ENCODE assay signal across 8 cellular contexts in genomic region chr3:14143826-14144225, GRCh38. TPM values are rescaled to one million over a fixed set of nuclear protein-coding genes. Genes with fewer than 3 reads are reported as not detected.
DNase-seq lines count a peak whose midpoint lies in the region; ATAC-seq and TF ChIP-seq lines count a peak whose summit lies in the region.

No MANE protein-coding gene starts in this region.

- no peaks in the 10 kb centered on the region for H3K27me3 ChIP-seq in CD8-positive, alpha-beta memory T cell (ENCODE audit: insufficient read depth, low read length, poor library complexity, severe bottlenecking)
- no peaks in the 10 kb centered on the region for H3K27me3 ChIP-seq in lower lobe of right lung (ENCODE audit: low read depth)
- no peaks in the 10 kb centered on the region for H3K27me3 ChIP-seq in upper lobe of left lung

- TF ChIP-seq CTCF in chondrocyte (IDR thresholded peaks at IDR 0.05) (no peak), lower lobe of right lung (IDR thresholded peaks at IDR 0.05) (no peak), upper lobe of left lung (IDR thresholded peaks at IDR 0.05) (no peak)

- intact Hi-C loops in lower lobe of right lung (cut with DNase I) = no loop called here

- peak in 1 of 5 donors; percentile 41 for DNase-seq in CD8-positive, alpha-beta memory T cell
- DNase-seq in NCI-H2029 (lab: John Stamatoyannopoulos, UW) = peak; percentile 84
- DNase-seq in chondrocyte (ENCODE audit: low spot score) = no peak
- DNase-seq in lower lobe of right lung = no peak
- DNase-seq in upper lobe of left lung = peak in 1 of 2 donors; percentile 73

- H3K9me3 ChIP-seq in CD8-positive, alpha-beta memory T cell (ENCODE audit: low read length) = no peaks in the 10 kb centered on the region
- no peaks in the 10 kb centered on the region for H3K9me3 ChIP-seq in lower lobe of right lung
- H3K9me3 ChIP-seq in upper lobe of left lung = no peaks in the 10 kb centered on the region

- POLR2A ChIA-PET in CD8-positive, alpha-beta memory T cell (lab: Charles Lee) = interaction anchor here (1.3 to 2.6 kb wide), 5 partner anchors 19 to 508 kb away, joined by 3 to 22 read pairs (median 20); partner anchors contain the start of genes CCDC174, CHCHD4, LSM3 and TMEM43

- H3K4me3 ChIP-seq in CD8-positive, alpha-beta memory T cell (ENCODE audit: low read length) = peak overlapping the region; percentile 10
- H3K4me3 ChIP-seq in lower lobe of right lung (peak overlapping the region; percentile 28), upper lobe of left lung (peak overlapping the region in 1 of 4 donors; percentile 7)

- peak overlapping the region; percentile 94 for H3K27ac ChIP-seq in CD8-positive, alpha-beta memory T cell (ENCODE audit: low read depth, low read length)
- H3K27ac ChIP-seq in lower lobe of right lung (peak overlapping the region; percentile 95), upper lobe of left lung (peak overlapping the region; percentile 86 to 93 (median 88))

- peaks cover 55% of the 10 kb centered on the region for H3K4me1 ChIP-seq in CD8-positive, alpha-beta memory T cell (ENCODE audit: insufficient read depth, low read length)
- H3K4me1 ChIP-seq in lower lobe of right lung (peaks cover 58% of the 10 kb centered on the region), upper lobe of left lung (peaks cover 32 to 54% (median 42%) of the 10 kb centered on the region in 4 donors)

- TF ChIP-seq POLR2A in upper lobe of left lung (IDR thresholded peaks at IDR 0.05) = no peak

- H3K4me1 Mint-ChIP-seq in CD8-positive, alpha-beta memory T cell = peaks cover 56 to 66% (median 65%) of the 10 kb centered on the region in 3 donors
- peaks cover 65% of the 10 kb centered on the region for H3K4me1 Mint-ChIP-seq in chondrocyte (ENCODE audit: low read depth)

- TF ChIP-seq EP300 in upper lobe of left lung (IDR thresholded peaks at IDR 0.05) = peak in 2 of 4 donors; percentile 39 to 76

- peak overlapping the region; percentile 98 to 100 (median 100) for H3K27ac Mint-ChIP-seq in CD8-positive, alpha-beta memory T cell
- H3K27ac Mint-ChIP-seq in chondrocyte (ENCODE audit: unreplicated experiment) = peak overlapping the region; percentile 99

- H3K36me3 Mint-ChIP-seq in CD8-positive, alpha-beta memory T cell = peaks cover 0 to 81% (median 18%) of the 10 kb centered on the region in 3 donors
- H3K36me3 Mint-ChIP-seq in chondrocyte (ENCODE audit: low read depth) = peaks cover 18% of the 10 kb centered on the region

- peak; percentile 70 to 77 for ATAC-seq in lower lobe of right lung
- ATAC-seq in upper lobe of left lung (ENCODE audit: low FRiP score in 2 of 2) = peak; percentile 79 to 80
- ATAC-seq in GM21717 (IDR thresholded peaks at IDR 0.05; ENCODE audit: unreplicated experiment) = no peak
- no peak for ATAC-seq in HG02840 (IDR thresholded peaks at IDR 0.05; ENCODE audit: low FRiP score, unreplicated experiment)
- ATAC-seq in HG02981 (IDR thresholded peaks at IDR 0.05; ENCODE audit: unreplicated experiment) = no peak

- peaks cover 0 to 4% of the 10 kb centered on the region in 2 donors for H3K27me3 Mint-ChIP-seq in CD8-positive, alpha-beta memory T cell
- H3K27me3 Mint-ChIP-seq in chondrocyte (ENCODE audit: low read depth) = no peaks in the 10 kb centered on the region

- CTCF ChIA-PET in CD8-positive, alpha-beta memory T cell (lab: Charles Lee) = interaction anchor here (1.5 to 4.4 kb wide), 6 partner anchors 19 to 486 kb away, joined by 3 to 24 read pairs (median 8); partner anchors contain the start of genes CHCHD4, LSM3, TMEM43 and XPC

- peak overlapping the region; percentile 57 to 91 (median 83) for H3K4me3 Mint-ChIP-seq in CD8-positive, alpha-beta memory T cell
- H3K4me3 Mint-ChIP-seq in chondrocyte (ENCODE audit: unreplicated experiment) = peak overlapping the region; percentile 7

- peaks cover 14% of the 10 kb centered on the region for H3K36me3 ChIP-seq in CD8-positive, alpha-beta memory T cell (ENCODE audit: insufficient read depth, low read length)
- peaks cover 78% of the 10 kb centered on the region for H3K36me3 ChIP-seq in lower lobe of right lung
- peaks cover 0 to 78% (median 43%) of the 10 kb centered on the region in 4 donors for H3K36me3 ChIP-seq in upper lobe of left lung

- H3K9me3 Mint-ChIP-seq in CD8-positive, alpha-beta memory T cell = no peaks in the 10 kb centered on the region
- H3K9me3 Mint-ChIP-seq in chondrocyte (ENCODE audit: low read depth) = no peaks in the 10 kb centered on the region

- 6 to 8% methylated on average over 2 to 3 of the region's 3 CpGs for WGBS in upper lobe of left lung, 2 donors

RNA-seq across cellular contexts. Expression of gene TMEM43, which starts 19.0 kb away (rescaled TPM):
- total RNA-seq in CD8-positive, alpha-beta memory T cell = 10 to 100 TPM; 48.8 to 49.4 TPM
- 75.3 TPM for polyA plus RNA-seq in CD8-positive, alpha-beta memory T cell
- total RNA-seq in chondrocyte = 83.4 to 89.1 TPM (median 84.9 TPM) in 3 replicates
- 73.7 TPM for total RNA-seq in lower lobe of right lung
- total RNA-seq in upper lobe of left lung = 100 to 1,000 TPM in 2 of 6 donors, 10 to 100 TPM in 4; 48.2 to 158 (median 87.7) TPM

RNA-seq across cellular contexts. Expression of gene CHCHD4, which starts 19.2 kb away (rescaled TPM):
- total RNA-seq in CD8-positive, alpha-beta memory T cell = 10 to 100 TPM; 21.7 to 21.8 TPM
- 13.9 TPM for polyA plus RNA-seq in CD8-positive, alpha-beta memory T cell
- total RNA-seq in chondrocyte (6.1 to 8.1 TPM (median 7.2 TPM) in 3 replicates), lower lobe of right lung (12.6 TPM), upper lobe of left lung (10 to 100 TPM in 3 of 6 donors, 1 to 10 TPM in 3; 2.1 to 13.2 (median 10.5) TPM)

RNA-seq across cellular contexts. Expression of gene XPC, which starts 34.6 kb away (rescaled TPM):
- total RNA-seq in CD8-positive, alpha-beta memory T cell = 10 to 100 TPM; 38.8 to 38.9 TPM
- polyA plus RNA-seq in CD8-positive, alpha-beta memory T cell = 44.0 TPM
- total RNA-seq in chondrocyte = 24.9 to 35.9 TPM (median 26.8 TPM) in 3 replicates
- 31.8 TPM for total RNA-seq in lower lobe of right lung
- 10 to 100 TPM; 33.8 to 87.0 (median 46.6) TPM for total RNA-seq in upper lobe of left lung

RNA-seq across cellular contexts. Expression of gene LSM3, which starts 34.8 kb away (rescaled TPM):
- total RNA-seq in CD8-positive, alpha-beta memory T cell = 10 to 100 TPM; 25.8 to 26.6 TPM
- 22.9 TPM for polyA plus RNA-seq in CD8-positive, alpha-beta memory T cell
- total RNA-seq in chondrocyte (8.1 to 12.8 TPM (median 8.4 TPM) in 3 replicates), lower lobe of right lung (9.5 TPM), upper lobe of left lung (10 to 100 TPM in 1 of 6 donors, 1 to 10 TPM in 5; 2.1 to 10.3 (median 8.6) TPM)

Comparison
In these comparisons a context has a peak if more than half of its experiments do, and no peak if none do; other contexts are left out.
1. ATAC-seq: peak in lower lobe of right lung (2 of 2) and upper lobe of left lung (2 of 2); none in GM21717 (single experiment), HG02840 (single experiment) and HG02981 (single experiment).
2. Peak in every context shown above with its lines, with median percentiles within 50 percentile points of each other: H3K27ac ChIP-seq.